31 cellular contexts compared by ENCODE assay signal in genomic region chr17:79395046-79395445, GRCh38.
"Had no signal": no experiment of that assay in that cellular context is flagged by ENCODE, and none has a peak within 500 bp of the region (broad histone marks: within the 10 kb centered on the region; RNA-seq: fewer than 3 reads in every experiment).

No MANE protein-coding gene starts in this region.

- H3K27ac ChIP-seq: ascending aorta, cardiac muscle cell, RWPE1, WERI-Rb-1 had no signal

- H3K4me3 ChIP-seq: ascending aorta, cardiac muscle cell had no signal

- ATAC-seq: activated CD8-positive, alpha-beta T cell treated with anti-CD3 and anti-CD28 coated beads for 36 hours; activated T-cell treated with anti-CD3 and anti-CD28 coated beads, Interleukin-2, amount 50 U/mL, for 72 hours; activated T-helper 17 cell treated with anti-CD3 and anti-CD28 coated beads, Interleukin-2, amount 50 U/mL, for 72 hours; PC-3; Right ventricle myocardium inferior had no signal

- H3K9me3 ChIP-seq: ascending aorta had no signal

- H3K36me3 ChIP-seq: ascending aorta, cardiac muscle cell, WERI-Rb-1 had no signal

- H3K4me1 ChIP-seq: ascending aorta had no signal

- DNase-seq: activated CD4-positive, alpha-beta T cell treated with anti-CD3 and anti-CD28 coated beads for 1 hour; activated CD4-positive, alpha-beta T cell treated with anti-CD3 and anti-CD28 coated beads for 48 hours; activated CD4-positive, alpha-beta T cell treated with anti-CD3 and anti-CD28 coated beads, Interleukin-2, amount 50 U/mL, for 4 hours; activated CD4-positive, CD25-positive, alpha-beta regulatory T cell; activated CD8-positive, alpha-beta T cell treated with anti-CD3 and anti-CD28 coated beads for 36 hours; activated effector memory CD4-positive, alpha-beta T cell treated with anti-CD3 and anti-CD28 coated beads, Interleukin-2, amount 50 U/mL, for 16 hours; activated naive CD4-positive, alpha-beta T cell; activated naive CD4-positive, alpha-beta T cell treated with anti-CD3 and anti-CD28 coated beads, Interleukin-2, amount 50 U/mL, for 16 hours; activated naive CD8-positive, alpha-beta T cell treated with anti-CD3 and anti-CD28 coated beads, Interleukin-2, amount 10 ng/mL, durations not matched to agents 7 days and 5 days; activated T-cell treated with anti-CD3 and anti-CD28 coated beads, Interleukin-2, amount 50 U/mL, for 1 hour; activated T-cell treated with anti-CD3 and anti-CD28 coated beads, Interleukin-2, amount 50 U/mL, for 72 hours; amygdala; NCI-H1105 treated with DMSO at 0.1 percent for 48 hours; NCI-H1436; NCI-H1694; NCI-H1930; NCI-H2081 treated with DMSO at 0.1 percent for 48 hours; NCI-H226; NCI-H446 treated with DMSO at 0.1 percent for 48 hours; NCI-H69; NCI-H82; NK-92 treated with Interleukin-12 subunit alpha and Interleukin-12 subunit beta, amount 100 ng/mL, for 24 hours; PC-3; SIG-M5; T1000; WERI-Rb-1 had no signal
